Comparison of ENCODE assay signal across 28 cellular contexts in the genomic region with DNA sequence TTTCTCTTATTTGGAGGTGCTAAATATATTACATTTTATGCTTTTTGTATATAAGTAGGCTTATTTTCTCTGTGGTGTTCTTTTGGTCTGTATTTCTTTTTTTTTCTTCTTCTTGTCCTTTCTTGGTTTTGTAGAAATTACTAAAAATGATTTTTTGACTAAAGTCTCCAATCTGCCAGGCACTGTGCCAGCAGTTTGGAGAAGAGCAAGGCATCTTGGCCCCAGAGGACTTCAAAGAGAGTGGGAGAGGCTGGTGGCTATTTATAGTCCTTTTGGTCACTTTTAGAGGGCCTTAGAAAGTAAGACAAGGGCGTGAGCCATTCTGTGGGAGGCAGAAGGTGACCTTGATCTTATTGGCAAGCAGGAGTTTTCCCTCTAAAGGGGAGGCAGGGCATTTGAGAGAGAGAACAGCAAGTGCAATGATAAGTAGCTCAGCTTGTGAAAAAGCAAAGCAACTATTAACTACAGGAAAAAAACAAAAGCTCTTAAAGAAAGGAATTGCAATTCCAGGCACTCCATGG.
"Had no signal": no experiment of that assay in that cellular context is flagged by ENCODE, and none has a peak within 500 bp of the region (broad histone marks: within the 10 kb centered on the region; RNA-seq: fewer than 3 reads in every experiment).

No MANE protein-coding gene starts in this region.

- H3K4me2 ChIP-seq: smooth muscle cell had no signal

- H3K36me3 ChIP-seq: pancreas, right lobe of liver, suprapubic skin, thyroid gland had no signal

- FAIRE-seq: frontal cortex, islet of Langerhans, pancreas had no signal

- H3K4me3 Mint-ChIP-seq: effector memory CD8-positive, alpha-beta T cell; memory B cell; mesothelial cell of epicardium; naive thymus-derived CD4-positive, alpha-beta T cell; nephron progenitor cell; stimulated activated naive CD8-positive, alpha-beta T cell treated with anti-CD3 and anti-CD28 coated beads, Interleukin-15, amount 100 ng/mL, for 72 hours had no signal

- H3K4me1 Mint-ChIP-seq: memory B cell; naive thymus-derived CD4-positive, alpha-beta T cell; stimulated activated naive CD8-positive, alpha-beta T cell treated with anti-CD3 and anti-CD28 coated beads, Interleukin-15, amount 100 ng/mL, for 72 hours had no signal

- H3K9me3 ChIP-seq: pancreas, right lobe of liver, thyroid gland had no signal

- H3K36me3 Mint-ChIP-seq: memory B cell had no signal

- ATAC-seq: effector memory CD8-positive, alpha-beta T cell; left colon; mucosa of descending colon; naive thymus-derived CD4-positive, alpha-beta T cell; right lobe of liver; stimulated activated naive CD8-positive, alpha-beta T cell treated with anti-CD3 and anti-CD28 coated beads, Interleukin-15, amount 100 ng/mL, for 72 hours had no signal

- H3K4me1 ChIP-seq: pancreas, right lobe of liver, suprapubic skin, thyroid gland had no signal

- H3K27ac ChIP-seq: pancreas, right lobe of liver, suprapubic skin, thyroid gland had no signal

- DNase-seq: caudate nucleus; cerebellar nuclear complex; cortex of kidney; effector memory CD8-positive, alpha-beta T cell; head of caudate nucleus; hippocampal formation; left colon; mucosa of descending colon; naive thymus-derived CD4-positive, alpha-beta T cell; nephron progenitor cell; occipital lobe; pancreas; right lobe of liver; stimulated activated CD4-positive, alpha-beta T cell treated with anti-CD3 and anti-CD28 coated beads, Interleukin-12 subunit alpha, Interleukin-12 subunit beta, amount 100 ng/mL, for 4 hours; stimulated activated CD4-positive, alpha-beta T cell treated with anti-CD3 and anti-CD28 coated beads, Interleukin-1b, Interleukin-23, amount 100 ng/mL, for 48 hours; stimulated activated CD4-positive, alpha-beta T cell treated with anti-CD3 and anti-CD28 coated beads, Interleukin-4, amount 100 ng/mL, for 1 hour; stimulated activated CD8-positive, alpha-beta memory T cell treated with anti-CD3 and anti-CD28 coated beads, Interleukin-4, amount 100 ng/mL, for 48 hours; stimulated activated naive CD4-positive, alpha-beta T cell; stimulated activated naive CD8-positive, alpha-beta T cell treated with anti-CD3 and anti-CD28 coated beads, Interleukin-15, amount 100 ng/mL, for 72 hours; thyroid gland; trophoblast cell had no signal

- H3K4me3 ChIP-seq: lung, mucosa of descending colon, pancreas, right lobe of liver, smooth muscle cell, suprapubic skin, thyroid gland had no signal

- H3K27ac Mint-ChIP-seq: effector memory CD8-positive, alpha-beta T cell; memory B cell; mesothelial cell of epicardium; naive thymus-derived CD4-positive, alpha-beta T cell; stimulated activated naive CD8-positive, alpha-beta T cell treated with anti-CD3 and anti-CD28 coated beads, Interleukin-15, amount 100 ng/mL, for 72 hours had no signal

- H3K27me3 ChIP-seq: pancreas, right lobe of liver, suprapubic skin, thyroid gland had no signal

- H3K27me3 Mint-ChIP-seq: effector memory CD8-positive, alpha-beta T cell; memory B cell; naive thymus-derived CD4-positive, alpha-beta T cell; stimulated activated naive CD8-positive, alpha-beta T cell treated with anti-CD3 and anti-CD28 coated beads, Interleukin-15, amount 100 ng/mL, for 72 hours had no signal
